In the genomic region with DNA sequence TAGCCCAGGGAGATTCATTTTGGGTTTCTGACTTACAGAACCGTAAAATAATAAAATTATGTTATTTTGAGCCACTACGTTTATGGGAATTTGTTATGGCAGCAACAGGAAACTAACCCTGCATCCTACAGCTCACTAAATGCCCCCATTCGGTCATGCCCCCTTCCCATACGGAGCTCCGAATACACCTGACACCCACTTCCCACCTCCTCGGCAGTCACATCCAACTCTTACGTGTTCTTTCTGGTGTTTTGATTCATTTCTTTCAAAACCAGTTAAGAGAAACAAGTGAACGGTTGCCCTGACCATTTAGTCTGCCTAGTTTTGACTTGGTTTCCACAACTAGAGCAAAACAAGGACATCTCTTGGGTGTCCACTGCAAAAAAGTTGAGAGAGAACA, we compare ENCODE assay signal across 27 cellular contexts.
"Had no signal": no experiment of that assay in that cellular context is flagged by ENCODE, and none has a peak within 500 bp of the region (broad histone marks: within the 10 kb centered on the region; RNA-seq: fewer than 3 reads in every experiment).

No MANE protein-coding gene starts in this region.

- H3K27ac Mint-ChIP-seq: activated CD4-positive, alpha-beta memory T cell treated with anti-CD3 and anti-CD28 coated beads, Interleukin-2, amount 10 ng/mL, durations not matched to agents 7 days and 5 days; activated naive CD4-positive, alpha-beta T cell treated with anti-CD3 and anti-CD28 coated beads, Interleukin-2, amount 10 ng/mL, durations not matched to agents 7 days and 5 days; activated naive CD8-positive, alpha-beta T cell treated with anti-CD3 and anti-CD28 coated beads, Interleukin-2, amount 10 ng/mL, durations not matched to agents 7 days and 5 days; activated T-cell treated with anti-CD3 and anti-CD28 coated beads, Interleukin-2, amount 50 U/mL, for 24 hours; mesothelial cell of epicardium; T-helper 1 cell treated with Interleukin-12 subunit alpha and Interleukin-12 subunit beta and Interleukin-4 antibody, amounts not matched to agents 30 μg/mL and 1 μg/mL, for 36 hours had no signal

- H3K4me1 ChIP-seq: gastroesophageal sphincter, right atrium auricular region, testis had no signal

- H3K4me1 Mint-ChIP-seq: mesothelial cell of epicardium had no signal

- H3K4me3 Mint-ChIP-seq: activated CD4-positive, alpha-beta memory T cell treated with anti-CD3 and anti-CD28 coated beads, Interleukin-2, amount 10 ng/mL, durations not matched to agents 7 days and 5 days; activated CD4-positive, alpha-beta T cell treated with anti-CD3 and anti-CD28 coated beads, Interleukin-2, amount 10 ng/mL, durations not matched to agents 7 days and 5 days; activated naive CD4-positive, alpha-beta T cell treated with anti-CD3 and anti-CD28 coated beads, Interleukin-2, amount 10 ng/mL, durations not matched to agents 7 days and 5 days; activated naive CD8-positive, alpha-beta T cell treated with anti-CD3 and anti-CD28 coated beads, Interleukin-2, amount 10 ng/mL, durations not matched to agents 7 days and 5 days; activated T-cell treated with anti-CD3 and anti-CD28 coated beads, Interleukin-2, amount 50 U/mL, for 24 hours; immature natural killer cell; mesothelial cell of epicardium; naive thymus-derived CD4-positive, alpha-beta T cell; neural crest cell; T-helper 1 cell treated with Interleukin-12 subunit alpha and Interleukin-12 subunit beta and Interleukin-4 antibody, amounts not matched to agents 30 μg/mL and 1 μg/mL, for 36 hours had no signal

- ATAC-seq: gastroesophageal sphincter; left colon; naive thymus-derived CD4-positive, alpha-beta T cell; stimulated activated naive CD8-positive, alpha-beta T cell treated with anti-CD3 and anti-CD28 coated beads, Interleukin-15, Interleukin-2, amounts not matched to agents 100 U/mL and 50 U/mL, for 24 hours had no signal

- DNase-seq: activated CD4-positive, alpha-beta memory T cell treated with anti-CD3 and anti-CD28 coated beads, Interleukin-2, amount 10 ng/mL, durations not matched to agents 7 days and 5 days; activated CD4-positive, alpha-beta T cell treated with anti-CD3 and anti-CD28 coated beads for 1 hour; activated CD4-positive, alpha-beta T cell treated with anti-CD3 and anti-CD28 coated beads, Interleukin-2, amount 10 ng/mL, durations not matched to agents 7 days and 5 days; activated CD8-positive, alpha-beta memory T cell treated with anti-CD3 and anti-CD28 coated beads, Interleukin-2, amount 50 U/mL, for 48 hours; activated gamma-delta T cell; activated naive CD4-positive, alpha-beta T cell treated with anti-CD3 and anti-CD28 coated beads, Interleukin-2, amount 10 ng/mL, durations not matched to agents 7 days and 5 days; activated naive CD8-positive, alpha-beta T cell treated with anti-CD3 and anti-CD28 coated beads, Interleukin-2, amount 10 ng/mL, durations not matched to agents 7 days and 5 days; activated T-cell treated with anti-CD3 and anti-CD28 coated beads, Interleukin-2, amount 50 U/mL, for 24 hours; effector CD8-positive, alpha-beta T cell; hippocampal formation; immature natural killer cell; kidney; left colon; mammary epithelial cell; naive thymus-derived CD4-positive, alpha-beta T cell; stimulated activated CD4-positive, alpha-beta T cell treated with anti-CD3 and anti-CD28 coated beads, Interleukin-15, amount 100 ng/mL, for 24 hours; stimulated activated naive CD8-positive, alpha-beta T cell treated with anti-CD3 and anti-CD28 coated beads, Interleukin-15, Interleukin-2, amounts not matched to agents 100 U/mL and 50 U/mL, for 24 hours; T1000; testis; trophoblast cell; WERI-Rb-1 had no signal

- H3K4me2 ChIP-seq: smooth muscle cell had no signal

- H3K9me3 ChIP-seq: gastroesophageal sphincter, right atrium auricular region, testis had no signal

- H3K9me3 Mint-ChIP-seq: activated CD4-positive, alpha-beta T cell treated with anti-CD3 and anti-CD28 coated beads, Interleukin-2, amount 10 ng/mL, durations not matched to agents 7 days and 5 days; activated naive CD8-positive, alpha-beta T cell treated with anti-CD3 and anti-CD28 coated beads, Interleukin-2, amount 10 ng/mL, durations not matched to agents 7 days and 5 days; activated T-cell treated with anti-CD3 and anti-CD28 coated beads, Interleukin-2, amount 50 U/mL, for 24 hours; immature natural killer cell; mesothelial cell of epicardium; neural crest cell had no signal

- H3K27me3 Mint-ChIP-seq: activated CD4-positive, alpha-beta memory T cell treated with anti-CD3 and anti-CD28 coated beads, Interleukin-2, amount 10 ng/mL, durations not matched to agents 7 days and 5 days; activated CD4-positive, alpha-beta T cell treated with anti-CD3 and anti-CD28 coated beads, Interleukin-2, amount 10 ng/mL, durations not matched to agents 7 days and 5 days; activated naive CD4-positive, alpha-beta T cell treated with anti-CD3 and anti-CD28 coated beads, Interleukin-2, amount 10 ng/mL, durations not matched to agents 7 days and 5 days; activated naive CD8-positive, alpha-beta T cell treated with anti-CD3 and anti-CD28 coated beads, Interleukin-2, amount 10 ng/mL, durations not matched to agents 7 days and 5 days; activated T-cell treated with anti-CD3 and anti-CD28 coated beads, Interleukin-2, amount 50 U/mL, for 24 hours; naive thymus-derived CD4-positive, alpha-beta T cell had no signal

- H3K27me3 ChIP-seq: gastroesophageal sphincter, right atrium auricular region, testis had no signal

- H3K27ac ChIP-seq: gastroesophageal sphincter, right atrium auricular region, testis, WERI-Rb-1 had no signal

- H3K4me3 ChIP-seq: gastroesophageal sphincter, right atrium auricular region, smooth muscle cell, testis had no signal
